29 cellular contexts compared by ENCODE assay signal in genomic region chr17:11486726-11487310, GRCh38.
"Had no signal": no experiment of that assay in that cellular context is flagged by ENCODE, and none has a peak within 500 bp of the region (broad histone marks: within the 10 kb centered on the region; RNA-seq: fewer than 3 reads in every experiment).

No MANE protein-coding gene starts in this region.

- H3K4me3 Mint-ChIP-seq: activated naive CD8-positive, alpha-beta T cell treated with anti-CD3 and anti-CD28 coated beads for 36 hours; brain; effector memory CD8-positive, alpha-beta T cell; naive B cell; stimulated activated effector memory CD8-positive, alpha-beta T cell treated with anti-CD3 and anti-CD28 coated beads, Interleukin-12 subunit alpha, Interleukin-12 subunit beta, amount 100 ng/mL, for 72 hours; stimulated activated naive CD8-positive, alpha-beta T cell treated with anti-CD3 and anti-CD28 coated beads, Interleukin-15, Interleukin-2, amounts not matched to agents 100 ng/mL and 50 ng/mL, for 24 hours; T-helper 1 cell treated with Interleukin-12 subunit alpha and Interleukin-12 subunit beta and Interleukin-4 antibody, amounts not matched to agents 30 μg/mL and 1 μg/mL, for 36 hours had no signal

- H3K9me3 Mint-ChIP-seq: activated naive CD8-positive, alpha-beta T cell treated with anti-CD3 and anti-CD28 coated beads for 36 hours had no signal

- H3K4me1 Mint-ChIP-seq: activated naive CD8-positive, alpha-beta T cell treated with anti-CD3 and anti-CD28 coated beads for 36 hours; naive B cell had no signal

- H3K27ac Mint-ChIP-seq: activated naive CD8-positive, alpha-beta T cell treated with anti-CD3 and anti-CD28 coated beads for 36 hours; effector memory CD8-positive, alpha-beta T cell; naive B cell; stimulated activated effector memory CD8-positive, alpha-beta T cell treated with anti-CD3 and anti-CD28 coated beads, Interleukin-12 subunit alpha, Interleukin-12 subunit beta, amount 100 ng/mL, for 72 hours; stimulated activated naive CD8-positive, alpha-beta T cell treated with anti-CD3 and anti-CD28 coated beads, Interleukin-15, Interleukin-2, amounts not matched to agents 100 ng/mL and 50 ng/mL, for 24 hours; T-helper 1 cell treated with Interleukin-12 subunit alpha and Interleukin-12 subunit beta and Interleukin-4 antibody, amounts not matched to agents 30 μg/mL and 1 μg/mL, for 36 hours had no signal

- H3K4me1 ChIP-seq: adrenal gland, ascending aorta, colonic mucosa, heart right ventricle, left lung had no signal

- H3K27me3 Mint-ChIP-seq: activated naive CD8-positive, alpha-beta T cell treated with anti-CD3 and anti-CD28 coated beads for 36 hours; effector memory CD8-positive, alpha-beta T cell; naive B cell; stimulated activated naive CD8-positive, alpha-beta T cell treated with anti-CD3 and anti-CD28 coated beads, Interleukin-15, Interleukin-2, amounts not matched to agents 100 ng/mL and 50 ng/mL, for 24 hours had no signal

- H3K9me3 ChIP-seq: adrenal gland, ascending aorta, colonic mucosa, left lung, prostate gland, sigmoid colon, thoracic aorta had no signal

- H3K27ac ChIP-seq: adrenal gland, ascending aorta, cardiac muscle cell, colonic mucosa, heart right ventricle, left lung, sigmoid colon, thoracic aorta, VCaP had no signal

- H3K36me3 ChIP-seq: adrenal gland, ascending aorta, cardiac muscle cell, colonic mucosa, heart right ventricle, left lung, prostate gland, sigmoid colon, thoracic aorta had no signal

- H3K27me3 ChIP-seq: adrenal gland, ascending aorta, colonic mucosa, left lung, sigmoid colon had no signal

- ATAC-seq: effector memory CD8-positive, alpha-beta T cell; heart right ventricle; stimulated activated effector memory CD8-positive, alpha-beta T cell treated with anti-CD3 and anti-CD28 coated beads, Interleukin-12 subunit alpha, Interleukin-12 subunit beta, amount 100 ng/mL, for 72 hours had no signal

- DNase-seq: activated CD4-positive, alpha-beta T cell treated with anti-CD3 and anti-CD28 coated beads for 4 hours; activated CD4-positive, alpha-beta T cell treated with anti-CD3 and anti-CD28 coated beads, Interleukin-2, amount 50 U/mL, for 4 hours; activated effector memory CD4-positive, alpha-beta T cell treated with Interleukin-2 at 50 U/mL for 16 hours; activated naive CD4-positive, alpha-beta T cell treated with Interleukin-2 at 50 U/mL for 16 hours; activated naive CD8-positive, alpha-beta T cell treated with anti-CD3 and anti-CD28 coated beads for 36 hours; activated T-cell treated with anti-CD3 and anti-CD28 coated beads for 4 hours; adrenal gland; cerebellar nuclear complex; colonic mucosa; effector memory CD8-positive, alpha-beta T cell; foreskin fibroblast; heart right ventricle; left lung; naive B cell; sigmoid colon; small intestine; stimulated activated CD4-positive, alpha-beta T cell treated with anti-CD3 and anti-CD28 coated beads, Interleukin-4, amount 100 ng/mL, for 24 hours; T-helper 9 cell; trophoblast cell had no signal

- H3K36me3 Mint-ChIP-seq: activated naive CD8-positive, alpha-beta T cell treated with anti-CD3 and anti-CD28 coated beads for 36 hours; brain; naive B cell; stimulated activated effector memory CD8-positive, alpha-beta T cell treated with anti-CD3 and anti-CD28 coated beads, Interleukin-12 subunit alpha, Interleukin-12 subunit beta, amount 100 ng/mL, for 72 hours had no signal

- H3K4me3 ChIP-seq: adrenal gland, ascending aorta, cardiac muscle cell, colonic mucosa, heart right ventricle, left lung, lung, prostate gland, sigmoid colon, thoracic aorta had no signal
